ENCODE assay signal across 19 cellular contexts in the genomic region with DNA sequence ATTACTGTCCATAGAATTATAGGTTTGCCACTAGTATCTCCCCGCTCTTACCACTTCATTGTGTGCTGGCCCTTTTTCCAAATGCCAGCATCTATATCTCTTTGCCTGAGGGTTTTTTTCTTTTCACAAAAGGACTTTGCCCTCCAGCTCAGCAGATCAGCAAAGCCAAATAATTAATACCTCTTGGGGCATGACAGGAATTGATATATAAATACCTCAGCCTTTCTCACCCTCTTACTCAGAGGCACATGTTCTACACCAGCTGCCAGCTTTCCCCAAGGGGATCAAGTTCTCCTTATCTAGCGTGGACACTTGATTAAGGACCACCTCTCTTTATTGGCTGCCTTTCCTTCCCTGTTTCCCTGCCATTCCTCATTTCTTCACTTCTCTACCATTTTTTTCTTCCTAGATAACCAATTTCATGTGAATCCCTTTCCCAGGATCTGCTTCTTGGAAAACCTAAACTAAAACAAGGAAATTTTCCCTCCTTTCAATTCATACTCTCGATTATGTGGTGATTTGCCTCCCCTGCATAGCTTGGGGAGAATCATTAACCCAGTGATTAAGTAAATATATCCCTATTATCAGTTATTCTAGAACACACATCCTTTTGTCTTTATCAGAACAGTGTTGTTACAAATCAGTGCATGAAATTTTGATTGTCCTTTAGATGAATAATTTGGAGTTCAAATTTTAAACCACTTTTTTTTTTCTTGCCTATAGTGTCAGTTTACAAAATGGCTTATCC. TPM values are rescaled to one million over a fixed set of nuclear protein-coding genes. Genes with fewer than 3 reads are reported as not detected.
DNase-seq lines count a peak whose midpoint lies in the region; ATAC-seq and TF ChIP-seq lines count a peak whose summit lies in the region.
"Had no signal": no experiment of that assay in that cellular context is flagged by ENCODE, and none has a peak within 500 bp of the region (broad histone marks: within the 10 kb centered on the region; RNA-seq: fewer than 3 reads in every experiment).

No MANE protein-coding gene starts in this region.

- intact Hi-C loops in dorsolateral prefrontal cortex (cut with DNase I): no loop called here

- no peaks in the 10 kb centered on the region for H3K9me3 ChIP-seq in adipocyte (ENCODE audit: control insufficient read depth, low read length)
- H3K9me3 ChIP-seq: HAP-1, transverse colon had no signal

- TF ChIP-seq CTCF in dorsolateral prefrontal cortex (IDR thresholded peaks at IDR 0.05 in 54 of 56, conservative IDR thresholded peaks at IDR 0.05 in 2 of 56; ENCODE audit: low read depth in 1 of 56, partially characterized antibody in 56 of 56): no peak
- TF ChIP-seq CTCF in mesothelial cell of epicardium (IDR thresholded peaks at IDR 0.05; ENCODE audit: unreplicated experiment): no peak

- peaks cover 5% of the 10 kb centered on the region for H3K9me3 Mint-ChIP-seq in mesothelial cell of epicardium
- H3K9me3 Mint-ChIP-seq: activated naive CD8-positive, alpha-beta T cell treated with anti-CD3 and anti-CD28 coated beads, Interleukin-2, amount 10 ng/mL, durations not matched to agents 7 days and 5 days; activated T-cell treated with anti-CD3 and anti-CD28 coated beads, Interleukin-2, amount 50 U/mL, for 4 hours; stimulated activated memory B cell treated with anti-CD40 and anti-IgM and Interleukin-4, amounts not matched to agents 10 μg/mL and 1 μg/mL and 100 μg/mL, for 72 hours had no signal

- H3K4me1 Mint-ChIP-seq in mesothelial cell of epicardium: peaks cover 17% of the 10 kb centered on the region
- H3K4me1 Mint-ChIP-seq: activated naive CD8-positive, alpha-beta T cell treated with anti-CD3 and anti-CD28 coated beads, Interleukin-2, amount 10 ng/mL, durations not matched to agents 7 days and 5 days; CD8-positive, alpha-beta memory T cell; stimulated activated memory B cell treated with anti-CD40 and anti-IgM and Interleukin-4, amounts not matched to agents 10 μg/mL and 1 μg/mL and 100 μg/mL, for 72 hours had no signal

- peak; percentile 9 for DNase-seq in NCI-H2227 (lab: John Stamatoyannopoulos, UW; ENCODE audit: unreplicated experiment)
- DNase-seq in NCI-H2227 treated with DMSO at 0.1 percent for 48 hours (lab: John Stamatoyannopoulos, UW): no peak
- DNase-seq in adipocyte (ENCODE audit: low read depth): peak; percentile 10
- peak; percentile 90 for DNase-seq in kidney tubule cell (ENCODE audit: low spot score)
- no peak for DNase-seq in dorsolateral prefrontal cortex
- no peak for DNase-seq in mesothelial cell of epicardium (ENCODE audit: low spot score in 2 of 2, unreplicated experiment in 2 of 2)
- DNase-seq in KBM-7: no peak
- DNase-seq: activated CD4-positive, alpha-beta T cell treated with anti-CD3 and anti-CD28 coated beads, Interleukin-2, amount 50 U/mL, for 4 hours; activated naive CD8-positive, alpha-beta T cell treated with anti-CD3 and anti-CD28 coated beads, Interleukin-2, amount 10 ng/mL, durations not matched to agents 7 days and 5 days; activated T-cell treated with anti-CD3 and anti-CD28 coated beads, Interleukin-2, amount 50 U/mL, for 4 hours; CD8-positive, alpha-beta memory T cell; effector CD4-positive, alpha-beta T cell; NCI-H1092; nucleus accumbens; transverse colon had no signal

- ATAC-seq in GM21515 (IDR thresholded peaks at IDR 0.05; ENCODE audit: unreplicated experiment): no peak
- ATAC-seq: activated T-cell treated with anti-CD3 and anti-CD28 coated beads, Interleukin-2, amount 50 U/mL, for 4 hours; stimulated activated memory B cell treated with anti-CD40 and anti-IgM and Interleukin-4, amounts not matched to agents 10 μg/mL and 1 μg/mL and 100 μg/mL, for 72 hours had no signal

- no peak overlapping the region for H3K27ac Mint-ChIP-seq in mesothelial cell of epicardium
- H3K27ac Mint-ChIP-seq: activated naive CD8-positive, alpha-beta T cell treated with anti-CD3 and anti-CD28 coated beads, Interleukin-2, amount 10 ng/mL, durations not matched to agents 7 days and 5 days; CD8-positive, alpha-beta memory T cell; stimulated activated memory B cell treated with anti-CD40 and anti-IgM and Interleukin-4, amounts not matched to agents 10 μg/mL and 1 μg/mL and 100 μg/mL, for 72 hours had no signal

- H3K27me3 ChIP-seq in adipocyte (replicated peaks; ENCODE audit: control insufficient read depth, insufficient read depth, low read length): no peaks in the 10 kb centered on the region
- H3K27me3 ChIP-seq in dorsolateral prefrontal cortex: no peaks in the 10 kb centered on the region
- H3K27me3 ChIP-seq: transverse colon had no signal

- no peak overlapping the region for H3K4me3 Mint-ChIP-seq in mesothelial cell of epicardium
- H3K4me3 Mint-ChIP-seq: activated naive CD8-positive, alpha-beta T cell treated with anti-CD3 and anti-CD28 coated beads, Interleukin-2, amount 10 ng/mL, durations not matched to agents 7 days and 5 days; activated T-cell treated with anti-CD3 and anti-CD28 coated beads, Interleukin-2, amount 50 U/mL, for 4 hours; CD8-positive, alpha-beta memory T cell; stimulated activated memory B cell treated with anti-CD40 and anti-IgM and Interleukin-4, amounts not matched to agents 10 μg/mL and 1 μg/mL and 100 μg/mL, for 72 hours had no signal

- no peaks in the 10 kb centered on the region for H3K36me3 Mint-ChIP-seq in mesothelial cell of epicardium
- H3K36me3 Mint-ChIP-seq: activated naive CD8-positive, alpha-beta T cell treated with anti-CD3 and anti-CD28 coated beads, Interleukin-2, amount 10 ng/mL, durations not matched to agents 7 days and 5 days; CD8-positive, alpha-beta memory T cell; stimulated activated memory B cell treated with anti-CD40 and anti-IgM and Interleukin-4, amounts not matched to agents 10 μg/mL and 1 μg/mL and 100 μg/mL, for 72 hours had no signal

- no peak overlapping the region for H3K4me3 ChIP-seq in adipocyte (ENCODE audit: low read length)
- H3K4me3 ChIP-seq in dorsolateral prefrontal cortex: no peak overlapping the region
- H3K4me3 ChIP-seq: HAP-1, SK-N-MC, transverse colon had no signal

- H3K4me1 ChIP-seq in adipocyte (ENCODE audit: control insufficient read depth, insufficient read depth, low read length): no peaks in the 10 kb centered on the region
- H3K4me1 ChIP-seq: HAP-1 had no signal

- no peak overlapping the region for H3K27ac ChIP-seq in dorsolateral prefrontal cortex
- H3K27ac ChIP-seq: SK-N-MC, transverse colon had no signal

- no peaks in the 10 kb centered on the region for H3K27me3 Mint-ChIP-seq in mesothelial cell of epicardium (ENCODE audit: low read depth)
- H3K27me3 Mint-ChIP-seq: stimulated activated memory B cell treated with anti-CD40 and anti-IgM and Interleukin-4, amounts not matched to agents 10 μg/mL and 1 μg/mL and 100 μg/mL, for 72 hours had no signal

- in situ Hi-C loops in KBM-7 (cut with MboI; ENCODE audit: low pct_unique_long_range_greater_than_20kb, low sequenced_read_pairs): no loop called here

- H3K36me3 ChIP-seq in adipocyte (ENCODE audit: control insufficient read depth, insufficient read depth, low read length, severe bottlenecking): no peaks in the 10 kb centered on the region
- H3K36me3 ChIP-seq: HAP-1, transverse colon had no signal

- H3K9ac ChIP-seq in adipocyte (ENCODE audit: low read length): no peak overlapping the region

RNA-seq across cellular contexts. Expression of a gene that starts 6.9 kb away (rescaled TPM):
- total RNA-seq in dorsolateral prefrontal cortex: 10 to 100 TPM in 117 of 120 experiments, 1 to 10 TPM in 3; 4.2 to 29.6 (median 15.9) TPM
- 12.2 to 14.1 TPM (median 12.7 TPM) in 3 replicates for total RNA-seq in mesothelial cell of epicardium

Comparison
In these comparisons a context has a peak if more than half of its experiments do, and no peak if none do; other contexts are left out.
1. DNase-seq: peak in NCI-H2227 (single experiment), adipocyte (single experiment) and kidney tubule cell (single experiment); none in NCI-H2227 treated with DMSO at 0.1 percent for 48 hours (single experiment), dorsolateral prefrontal cortex (0 of 10), mesothelial cell of epicardium (0 of 2) and KBM-7 (single experiment).